29 cellular contexts compared by ENCODE assay signal in the genomic region with DNA sequence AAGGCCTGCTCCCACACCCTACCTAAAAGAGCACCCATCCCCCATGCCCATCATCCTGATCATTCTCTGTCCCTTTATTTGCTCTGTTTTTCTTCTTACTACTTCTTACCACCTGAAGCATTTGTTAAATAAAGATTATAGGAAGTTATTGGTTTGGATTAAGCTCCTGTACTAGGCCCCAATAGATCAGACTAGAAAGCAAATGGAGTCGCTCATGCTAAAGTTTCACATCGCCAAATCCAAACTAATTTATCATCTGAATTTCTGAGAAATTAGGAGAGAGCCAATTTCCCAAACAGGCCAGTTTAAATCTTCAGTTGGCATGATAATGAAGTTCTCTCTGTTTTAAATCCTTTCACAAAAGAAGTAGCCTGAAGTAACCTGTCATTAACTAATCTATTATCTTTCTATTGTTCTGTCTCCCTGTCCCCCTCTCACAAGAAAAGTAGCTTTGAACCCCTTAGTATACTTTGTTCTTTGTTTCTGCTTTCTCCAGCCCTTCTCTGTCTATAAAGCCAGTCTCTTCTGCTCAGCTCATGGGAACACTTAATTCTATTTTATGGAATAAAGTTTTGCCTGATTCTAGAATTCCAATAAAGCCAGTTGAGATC.
"Had no signal": no experiment of that assay in that cellular context is flagged by ENCODE, and none has a peak within 500 bp of the region (broad histone marks: within the 10 kb centered on the region; RNA-seq: fewer than 3 reads in every experiment).

No MANE protein-coding gene starts in this region.

- H3K4me1 ChIP-seq: left ventricle myocardium inferior, prostate gland, sigmoid colon, upper lobe of left lung, vagina had no signal

- H3K9me3 ChIP-seq: left ventricle myocardium inferior, ovary, prostate gland, sigmoid colon, thoracic aorta, upper lobe of left lung, vagina had no signal

- H3K36me3 Mint-ChIP-seq: activated CD4-positive, alpha-beta memory T cell treated with anti-CD3 and anti-CD28 coated beads for 36 hours; naive B cell; stimulated activated effector memory CD8-positive, alpha-beta T cell treated with anti-CD3 and anti-CD28 coated beads, Interleukin-12 subunit alpha, Interleukin-12 subunit beta, amount 100 ng/mL, for 72 hours had no signal

- H3K27ac Mint-ChIP-seq: activated CD4-positive, alpha-beta memory T cell treated with anti-CD3 and anti-CD28 coated beads for 36 hours; activated CD4-positive, alpha-beta T cell treated with anti-CD3 and anti-CD28 coated beads, Interleukin-2, amount 10 ng/mL, durations not matched to agents 24 days and 14 days; activated naive CD4-positive, alpha-beta T cell treated with anti-CD3 and anti-CD28 coated beads for 36 hours; activated T-helper 1 cell treated with anti-CD3 and anti-CD28 coated beads, Interleukin-12 subunit alpha, Interleukin-12 subunit beta, Interleukin-2, Interleukin-4 antibody, amounts not matched to agents 30 ng/mL and 10 ng/mL and 1 ng/mL, durations not matched to agents 14 hours and 24 hours and 36 hours; naive B cell; nephron progenitor cell; stimulated activated effector memory CD8-positive, alpha-beta T cell treated with anti-CD3 and anti-CD28 coated beads, Interleukin-12 subunit alpha, Interleukin-12 subunit beta, amount 100 ng/mL, for 72 hours; stimulated activated naive CD8-positive, alpha-beta T cell treated with anti-CD3 and anti-CD28 coated beads, Interleukin-15, Interleukin-2, amounts not matched to agents 100 ng/mL and 50 ng/mL, for 24 hours; T-helper 17 cell had no signal

- H3K27ac ChIP-seq: hepatocyte, left ventricle myocardium inferior, ovary, prostate gland, sigmoid colon, thoracic aorta, upper lobe of left lung, vagina had no signal

- H3K4me3 Mint-ChIP-seq: activated CD4-positive, alpha-beta memory T cell treated with anti-CD3 and anti-CD28 coated beads for 36 hours; activated CD4-positive, alpha-beta T cell treated with anti-CD3 and anti-CD28 coated beads, Interleukin-2, amount 10 ng/mL, durations not matched to agents 24 days and 14 days; activated naive CD4-positive, alpha-beta T cell treated with anti-CD3 and anti-CD28 coated beads for 36 hours; activated T-helper 1 cell treated with anti-CD3 and anti-CD28 coated beads, Interleukin-12 subunit alpha, Interleukin-12 subunit beta, Interleukin-2, Interleukin-4 antibody, amounts not matched to agents 30 ng/mL and 10 ng/mL and 1 ng/mL, durations not matched to agents 14 hours and 24 hours and 36 hours; naive B cell; nephron progenitor cell; stimulated activated effector memory CD8-positive, alpha-beta T cell treated with anti-CD3 and anti-CD28 coated beads, Interleukin-12 subunit alpha, Interleukin-12 subunit beta, amount 100 ng/mL, for 72 hours; stimulated activated naive CD8-positive, alpha-beta T cell treated with anti-CD3 and anti-CD28 coated beads, Interleukin-15, Interleukin-2, amounts not matched to agents 100 ng/mL and 50 ng/mL, for 24 hours; T-helper 17 cell had no signal

- H3K4me1 Mint-ChIP-seq: activated CD4-positive, alpha-beta T cell treated with anti-CD3 and anti-CD28 coated beads, Interleukin-2, amount 10 ng/mL, durations not matched to agents 24 days and 14 days; naive B cell; nephron progenitor cell; stimulated activated effector memory CD8-positive, alpha-beta T cell treated with anti-CD3 and anti-CD28 coated beads, Interleukin-12 subunit alpha, Interleukin-12 subunit beta, amount 100 ng/mL, for 72 hours; T-helper 17 cell had no signal

- ATAC-seq: stimulated activated effector memory CD8-positive, alpha-beta T cell treated with anti-CD3 and anti-CD28 coated beads, Interleukin-12 subunit alpha, Interleukin-12 subunit beta, amount 100 ng/mL, for 72 hours; T-helper 17 cell had no signal

- DNase-seq: activated CD4-positive, alpha-beta memory T cell treated with anti-CD3 and anti-CD28 coated beads for 36 hours; activated CD4-positive, alpha-beta T cell treated with anti-CD3 and anti-CD28 coated beads, Interleukin-2, amount 10 ng/mL, durations not matched to agents 24 days and 14 days; activated CD4-positive, CD25-positive, alpha-beta regulatory T cell treated with anti-CD3 and anti-CD28 coated beads, Interleukin-2, amount 50 U/mL, for 72 hours; activated CD8-positive, alpha-beta memory T cell treated with anti-CD3 and anti-CD28 coated beads, Interleukin-2, amount 50 U/mL, for 4 hours; activated effector memory CD4-positive, alpha-beta T cell treated with anti-CD3 and anti-CD28 coated beads, Interleukin-2, amount 50 U/mL, for 16 hours; activated naive CD4-positive, alpha-beta T cell treated with anti-CD3 and anti-CD28 coated beads for 36 hours; activated T-cell treated with anti-CD3 and anti-CD28 coated beads, Interleukin-2, amount 50 U/mL, for 1 hour; dermis blood vessel endothelial cell; effector CD8-positive, alpha-beta T cell; islet precursor cell; left ventricle myocardium inferior; naive B cell; nephron progenitor cell; ovary; retina; sigmoid colon; small intestine; stimulated activated CD4-positive, alpha-beta T cell treated with anti-CD3 and anti-CD28 coated beads, Interleukin-4, amount 100 ng/mL, for 24 hours; T-helper 17 cell; T1000; upper lobe of left lung had no signal

- H3K27me3 ChIP-seq: hepatocyte, ovary, sigmoid colon, upper lobe of left lung, vagina had no signal

- H3K79me2 ChIP-seq: hepatocyte had no signal

- H3K27me3 Mint-ChIP-seq: activated CD4-positive, alpha-beta memory T cell treated with anti-CD3 and anti-CD28 coated beads for 36 hours; activated CD4-positive, alpha-beta T cell treated with anti-CD3 and anti-CD28 coated beads, Interleukin-2, amount 10 ng/mL, durations not matched to agents 24 days and 14 days; naive B cell; stimulated activated naive CD8-positive, alpha-beta T cell treated with anti-CD3 and anti-CD28 coated beads, Interleukin-15, Interleukin-2, amounts not matched to agents 100 ng/mL and 50 ng/mL, for 24 hours; T-helper 17 cell had no signal

- H2AFZ ChIP-seq: hepatocyte had no signal

- H3K4me2 ChIP-seq: hepatocyte had no signal

- H3K36me3 ChIP-seq: left ventricle myocardium inferior, ovary, prostate gland, sigmoid colon, thoracic aorta, upper lobe of left lung, vagina had no signal

- H3K4me3 ChIP-seq: hepatocyte, left ventricle myocardium inferior, lung, ovary, prostate gland, sigmoid colon, thoracic aorta, upper lobe of left lung, vagina had no signal

- H3K9me3 Mint-ChIP-seq: activated CD4-positive, alpha-beta memory T cell treated with anti-CD3 and anti-CD28 coated beads for 36 hours; activated CD4-positive, alpha-beta T cell treated with anti-CD3 and anti-CD28 coated beads, Interleukin-2, amount 10 ng/mL, durations not matched to agents 24 days and 14 days; activated naive CD4-positive, alpha-beta T cell treated with anti-CD3 and anti-CD28 coated beads for 36 hours; activated T-helper 1 cell treated with anti-CD3 and anti-CD28 coated beads, Interleukin-12 subunit alpha, Interleukin-12 subunit beta, Interleukin-2, Interleukin-4 antibody, amounts not matched to agents 30 ng/mL and 10 ng/mL and 1 ng/mL, durations not matched to agents 14 hours and 24 hours and 36 hours; stimulated activated effector memory CD8-positive, alpha-beta T cell treated with anti-CD3 and anti-CD28 coated beads, Interleukin-12 subunit alpha, Interleukin-12 subunit beta, amount 100 ng/mL, for 72 hours; stimulated activated naive CD8-positive, alpha-beta T cell treated with anti-CD3 and anti-CD28 coated beads, Interleukin-15, Interleukin-2, amounts not matched to agents 100 ng/mL and 50 ng/mL, for 24 hours had no signal
